8 cellular contexts compared by ENCODE assay signal in genomic region chr20:19976595-19977372, GRCh38. TPM values are rescaled to one million over a fixed set of nuclear protein-coding genes. Genes with fewer than 3 reads are reported as not detected.
DNase-seq lines count a peak whose midpoint lies in the region; ATAC-seq and TF ChIP-seq lines count a peak whose summit lies in the region.

No MANE protein-coding gene starts in this region.

- H3K27ac Mint-ChIP-seq in T-helper 17 cell = peak overlapping the region; percentile 92
- no peak overlapping the region for H3K27ac Mint-ChIP-seq in activated CD4-positive, alpha-beta memory T cell treated with anti-CD3 and anti-CD28 coated beads for 36 hours

- 0 out of 3 replicates have a peak, but pooled peaks have one; percentile 24 for ATAC-seq in DND-41 (ENCODE audit: insufficient read depth, low read depth)
- ATAC-seq in T-helper 17 cell = peak; percentile 64
- ATAC-seq in GM18870 (IDR thresholded peaks at IDR 0.05; ENCODE audit: unreplicated experiment) = no peak
- no peak for ATAC-seq in HG02840 (IDR thresholded peaks at IDR 0.05; ENCODE audit: low FRiP score, unreplicated experiment)

- H3K4me1 ChIP-seq in DND-41 (ENCODE audit: insufficient read depth, low read length) = no peaks in the 10 kb centered on the region

- H3K4me2 ChIP-seq in DND-41 (ENCODE audit: insufficient read depth, low read length) = no peak overlapping the region

- H4K20me1 ChIP-seq in DND-41 (ENCODE audit: insufficient read depth, low read length) = no peaks in the 10 kb centered on the region

- H3K9me3 ChIP-seq in DND-41 (ENCODE audit: insufficient read depth, low read length, severe bottlenecking) = no peaks in the 10 kb centered on the region
- H3K9me3 ChIP-seq in T-helper 17 cell (ENCODE audit: control insufficient read depth, low read length, poor library complexity, severe bottlenecking) = no peaks in the 10 kb centered on the region

- CTCF ChIA-PET in activated CD4-positive, alpha-beta memory T cell treated with anti-CD3 and anti-CD28 coated beads for 36 hours (lab: Charles Lee) = no interaction called here

- no peak overlapping the region for H3K27ac ChIP-seq in DND-41 (ENCODE audit: low read length)

- DNase-seq in DND-41 (no peak), T-helper 17 cell (no peak), globus pallidus (ENCODE audit: low spot score) (peak; percentile 82), putamen (ENCODE audit: low spot score) (peak; percentile 78), NCI-H524 treated with DMSO at 0.1 percent for 48 hours (lab: John Stamatoyannopoulos, UW) (no peak)
- DNase-seq in activated CD4-positive, alpha-beta memory T cell treated with anti-CD3 and anti-CD28 coated beads for 36 hours = no peak

- POLR2A ChIA-PET in activated CD4-positive, alpha-beta memory T cell treated with anti-CD3 and anti-CD28 coated beads for 36 hours (lab: Charles Lee) = no interaction called here

- H3K9me3 Mint-ChIP-seq in activated CD4-positive, alpha-beta memory T cell treated with anti-CD3 and anti-CD28 coated beads for 36 hours = peaks cover 3% of the 10 kb centered on the region

- intact Hi-C loops in activated CD4-positive, alpha-beta memory T cell treated with anti-CD3 and anti-CD28 coated beads for 36 hours (cut with micrococcal nuclease) = no loop called here

- H3K4me3 Mint-ChIP-seq in T-helper 17 cell = peak overlapping the region; percentile 82
- no peak overlapping the region for H3K4me3 Mint-ChIP-seq in activated CD4-positive, alpha-beta memory T cell treated with anti-CD3 and anti-CD28 coated beads for 36 hours

- peaks cover 14% of the 10 kb centered on the region for H3K4me1 Mint-ChIP-seq in T-helper 17 cell
- H3K4me1 Mint-ChIP-seq in activated CD4-positive, alpha-beta memory T cell treated with anti-CD3 and anti-CD28 coated beads for 36 hours (ENCODE audit: low read depth) = peaks cover 28% of the 10 kb centered on the region

- no peaks in the 10 kb centered on the region for H3K79me2 ChIP-seq in DND-41 (ENCODE audit: insufficient read depth, low read length)

- H3K9ac ChIP-seq in DND-41 (ENCODE audit: low read depth, low read length) = no peak overlapping the region

- no peaks in the 10 kb centered on the region for H3K36me3 Mint-ChIP-seq in T-helper 17 cell (ENCODE audit: low read depth)
- H3K36me3 Mint-ChIP-seq in activated CD4-positive, alpha-beta memory T cell treated with anti-CD3 and anti-CD28 coated beads for 36 hours = no peaks in the 10 kb centered on the region

- no peak overlapping the region for H3K4me3 ChIP-seq in DND-41 (ENCODE audit: low read depth in 1 of 2, low read length in 2 of 2)

- H3K36me3 ChIP-seq in DND-41 (ENCODE audit: insufficient read depth, low read length) = no peaks in the 10 kb centered on the region

- no peak for TF ChIP-seq CTCF in DND-41 (IDR thresholded peaks at IDR 0.05; ENCODE audit: borderline replicate concordance, extremely low read depth, low read length, poor library complexity, severe bottlenecking)

- peaks cover 9% of the 10 kb centered on the region for H3K27me3 ChIP-seq in DND-41 (ENCODE audit: insufficient read depth, low read length, poor library complexity)

- no peak overlapping the region for H2AFZ ChIP-seq in DND-41 (ENCODE audit: low read depth, low read length)

- H3K27me3 Mint-ChIP-seq in T-helper 17 cell = peaks cover 5% of the 10 kb centered on the region
- H3K27me3 Mint-ChIP-seq in activated CD4-positive, alpha-beta memory T cell treated with anti-CD3 and anti-CD28 coated beads for 36 hours = no peaks in the 10 kb centered on the region

RNA-seq across cellular contexts. Expression of gene NAA20, which starts 40.4 kb away (rescaled TPM):
- 10 to 100 TPM; 22.4 to 25.3 TPM for total RNA-seq in T-helper 17 cell
- total RNA-seq in activated CD4-positive, alpha-beta memory T cell treated with anti-CD3 and anti-CD28 coated beads for 36 hours = 10 to 100 TPM; 82.6 to 82.9 TPM

Comparison
In these comparisons a context has a peak if more than half of its experiments do, and no peak if none do; other contexts are left out.
1. ATAC-seq: peak in DND-41 (single experiment) and T-helper 17 cell (single experiment); none in GM18870 (single experiment) and HG02840 (single experiment).
2. DNase-seq: peak in globus pallidus (single experiment) and putamen (single experiment); none in DND-41 (single experiment), T-helper 17 cell (0 of 3), NCI-H524 treated with DMSO at 0.1 percent for 48 hours (single experiment) and activated CD4-positive, alpha-beta memory T cell treated with anti-CD3 and anti-CD28 coated beads for 36 hours (single experiment).